29 cellular contexts compared by ENCODE assay signal in genomic region chr5:153084476-153084875, GRCh38.
"Had no signal": no experiment of that assay in that cellular context is flagged by ENCODE, and none has a peak within 500 bp of the region (broad histone marks: within the 10 kb centered on the region; RNA-seq: fewer than 3 reads in every experiment).

No MANE protein-coding gene starts in this region.

- H3K27ac Mint-ChIP-seq: activated B cell treated with CpG ODN at 0.5 μM for 24 hours; activated CD4-positive, alpha-beta T cell treated with anti-CD3 and anti-CD28 coated beads for 36 hours; activated naive CD8-positive, alpha-beta T cell; activated T-helper 2 cell treated with anti-CD3 and anti-CD28 coated beads, Interferon-gamma antibody, Interleukin-2, Interleukin-4, amounts not matched to agents 10 μg/mL and 5 μg/mL and 100 μg/mL, durations not matched to agents 14 hours and 24 hours and 36 hours; nephron progenitor cell; stimulated activated effector memory CD8-positive, alpha-beta T cell treated with anti-CD3 and anti-CD28 coated beads, Interleukin-12 subunit alpha, Interleukin-12 subunit beta, amount 100 ng/mL, for 72 hours; stimulated activated naive CD8-positive, alpha-beta T cell treated with anti-CD3 and anti-CD28 coated beads, Interleukin-15, amount 100 ng/mL, for 72 hours had no signal

- H3K9me3 Mint-ChIP-seq: activated T-cell treated with anti-CD3 and anti-CD28 coated beads, Interleukin-2, amount 50 U/mL, for 4 hours; nephron progenitor cell had no signal

- H3K4me3 Mint-ChIP-seq: activated B cell treated with CpG ODN at 0.5 μM for 24 hours; activated CD4-positive, alpha-beta T cell treated with anti-CD3 and anti-CD28 coated beads for 36 hours; activated naive CD8-positive, alpha-beta T cell; activated T-cell treated with anti-CD3 and anti-CD28 coated beads, Interleukin-2, amount 50 U/mL, for 4 hours; central memory CD8-positive, alpha-beta T cell; nephron progenitor cell; stimulated activated effector memory CD8-positive, alpha-beta T cell treated with anti-CD3 and anti-CD28 coated beads, Interleukin-12 subunit alpha, Interleukin-12 subunit beta, amount 100 ng/mL, for 72 hours; stimulated activated naive CD8-positive, alpha-beta T cell treated with anti-CD3 and anti-CD28 coated beads, Interleukin-15, amount 100 ng/mL, for 72 hours had no signal

- H3K4me1 ChIP-seq: adrenal gland, ascending aorta, esophagus muscularis mucosa, gastroesophageal sphincter, pancreas, psoas muscle, transverse colon, vagina had no signal

- H3K36me3 ChIP-seq: adrenal gland, ascending aorta, brain microvascular endothelial cell, esophagus muscularis mucosa, gastroesophageal sphincter, heart left ventricle, pancreas, transverse colon, vagina had no signal

- ATAC-seq: activated CD4-positive, alpha-beta T cell treated with anti-CD3 and anti-CD28 coated beads for 36 hours; activated T-cell treated with anti-CD3 and anti-CD28 coated beads, Interleukin-2, amount 50 U/mL, for 4 hours; gastroesophageal sphincter; heart left ventricle; left cardiac atrium; mucosa of descending colon; pancreas; psoas muscle; right cardiac atrium; stimulated activated effector memory CD8-positive, alpha-beta T cell treated with anti-CD3 and anti-CD28 coated beads, Interleukin-12 subunit alpha, Interleukin-12 subunit beta, amount 100 ng/mL, for 72 hours; stimulated activated naive CD8-positive, alpha-beta T cell treated with anti-CD3 and anti-CD28 coated beads, Interleukin-15, amount 100 ng/mL, for 72 hours had no signal

- H3K27me3 ChIP-seq: adrenal gland, ascending aorta, brain microvascular endothelial cell, esophagus muscularis mucosa, gastroesophageal sphincter, heart left ventricle, pancreas, transverse colon, vagina had no signal

- H3K9me3 ChIP-seq: adrenal gland, ascending aorta, esophagus muscularis mucosa, gastroesophageal sphincter, heart left ventricle, mucosa of descending colon, pancreas, psoas muscle, transverse colon, vagina had no signal

- H3K27ac ChIP-seq: adrenal gland, ascending aorta, brain microvascular endothelial cell, esophagus muscularis mucosa, gastroesophageal sphincter, heart left ventricle, pancreas, psoas muscle, skin epidermis, transverse colon, vagina had no signal

- H3K27me3 Mint-ChIP-seq: activated B cell treated with CpG ODN at 0.5 μM for 24 hours; activated CD4-positive, alpha-beta T cell treated with anti-CD3 and anti-CD28 coated beads for 36 hours; activated naive CD8-positive, alpha-beta T cell; central memory CD8-positive, alpha-beta T cell; stimulated activated naive CD8-positive, alpha-beta T cell treated with anti-CD3 and anti-CD28 coated beads, Interleukin-15, amount 100 ng/mL, for 72 hours had no signal

- H3K36me3 Mint-ChIP-seq: activated naive CD8-positive, alpha-beta T cell; stimulated activated effector memory CD8-positive, alpha-beta T cell treated with anti-CD3 and anti-CD28 coated beads, Interleukin-12 subunit alpha, Interleukin-12 subunit beta, amount 100 ng/mL, for 72 hours had no signal

- H3K4me1 Mint-ChIP-seq: activated B cell treated with CpG ODN at 0.5 μM for 24 hours; activated CD4-positive, alpha-beta T cell treated with anti-CD3 and anti-CD28 coated beads for 36 hours; central memory CD8-positive, alpha-beta T cell; stimulated activated effector memory CD8-positive, alpha-beta T cell treated with anti-CD3 and anti-CD28 coated beads, Interleukin-12 subunit alpha, Interleukin-12 subunit beta, amount 100 ng/mL, for 72 hours; stimulated activated naive CD8-positive, alpha-beta T cell treated with anti-CD3 and anti-CD28 coated beads, Interleukin-15, amount 100 ng/mL, for 72 hours had no signal

- H3K4me3 ChIP-seq: adrenal gland, ascending aorta, esophagus muscularis mucosa, gastroesophageal sphincter, heart left ventricle, mucosa of descending colon, pancreas, psoas muscle, skin epidermis, transverse colon, vagina had no signal

- DNase-seq: activated B cell treated with CpG ODN at 0.5 μM for 24 hours; activated CD4-positive, alpha-beta T cell treated with anti-CD3 and anti-CD28 coated beads for 36 hours; activated CD4-positive, alpha-beta T cell treated with anti-CD3 and anti-CD28 coated beads, Interleukin-2, amount 50 U/mL, for 48 hours; activated CD8-positive, alpha-beta memory T cell treated with anti-CD3 and anti-CD28 coated beads, Interleukin-2, amount 50 U/mL, for 48 hours; activated naive CD4-positive, alpha-beta T cell; activated T-cell treated with anti-CD3 and anti-CD28 coated beads, Interleukin-2, amount 50 U/mL, for 4 hours; adrenal gland; brain microvascular endothelial cell; effector memory CD4-positive, alpha-beta T cell; heart left ventricle; left cardiac atrium; mesenchymal stem cell; mucosa of descending colon; nephron progenitor cell; pancreas; psoas muscle; right cardiac atrium; stimulated activated CD4-positive, alpha-beta T cell treated with anti-CD3 and anti-CD28 coated beads, Interleukin-2, amount 100 ng/mL, for 24 hours; stimulated activated naive CD8-positive, alpha-beta T cell treated with anti-CD3 and anti-CD28 coated beads, Interleukin-15, amount 100 ng/mL, for 72 hours; transverse colon had no signal
